Comparison of ENCODE assay signal across 20 cellular contexts in the genomic region with DNA sequence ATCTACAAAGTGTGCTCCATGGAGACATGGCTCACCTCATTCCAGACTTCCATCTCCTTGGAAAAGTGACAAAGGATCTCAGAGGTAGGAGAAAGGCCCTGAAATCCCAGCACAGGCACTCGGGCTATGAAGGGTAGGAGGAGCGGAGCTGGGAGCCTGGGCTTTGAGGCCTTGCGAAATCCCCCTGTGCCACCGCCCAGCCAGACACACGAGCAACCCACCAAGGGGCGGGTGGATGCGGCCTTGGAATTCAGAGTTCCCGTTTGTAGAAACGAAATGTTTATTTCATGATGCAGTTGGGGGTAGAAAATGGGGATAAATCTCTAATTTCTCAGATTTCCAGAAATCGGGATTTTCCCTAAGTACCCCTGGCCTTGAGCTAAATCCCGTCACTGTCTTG.
"Had no signal": no experiment of that assay in that cellular context is flagged by ENCODE, and none has a peak within 500 bp of the region (broad histone marks: within the 10 kb centered on the region; RNA-seq: fewer than 3 reads in every experiment).

No MANE protein-coding gene starts in this region.

- H3K27me3 ChIP-seq: right lobe of liver, uterus had no signal

- ATAC-seq: gastrocnemius medialis, heart right ventricle, left cardiac atrium, psoas muscle, right lobe of liver had no signal

- H3K9me3 ChIP-seq: gastrocnemius medialis, left ventricle myocardium inferior, psoas muscle, right lobe of liver, uterus had no signal

- H3K36me3 ChIP-seq: gastrocnemius medialis, heart right ventricle, left ventricle myocardium inferior, right lobe of liver, uterus had no signal

- H3K4me3 ChIP-seq: dorsolateral prefrontal cortex, gastrocnemius medialis, heart right ventricle, left ventricle myocardium inferior, lung, psoas muscle, right lobe of liver, uterus had no signal

- H3K27ac ChIP-seq: dorsolateral prefrontal cortex, gastrocnemius medialis, heart right ventricle, left ventricle myocardium inferior, parathyroid adenoma, psoas muscle, right lobe of liver, uterus had no signal

- DNase-seq: cortex of kidney; effector CD8-positive, alpha-beta T cell; gastrocnemius medialis; heart right ventricle; immature natural killer cell; left cardiac atrium; mesenchymal stem cell; midbrain; naive B cell; retina; stimulated activated CD4-positive, alpha-beta T cell treated with anti-CD3 and anti-CD28 coated beads, Interleukin-12 subunit alpha, Interleukin-12 subunit beta, amount 100 ng/mL, for 4 hours; stimulated activated CD4-positive, alpha-beta T cell treated with anti-CD3 and anti-CD28 coated beads, Interleukin-2, amount 100 ng/mL, for 48 hours; stimulated activated naive CD4-positive, alpha-beta T cell treated with Interleukin-2 at 50 U/mL for 16 hours; uterus had no signal

- H3K9ac ChIP-seq: parathyroid adenoma had no signal

- H3K4me1 ChIP-seq: gastrocnemius medialis, heart right ventricle, left ventricle myocardium inferior, parathyroid adenoma, psoas muscle, right lobe of liver had no signal
